In genomic region chr20:40897177-40897700, GRCh38 we compare ENCODE assay signal across 14 cellular contexts.
DNase-seq lines count a peak whose midpoint lies in the region; ATAC-seq, FAIRE-seq and TF ChIP-seq lines count a peak whose summit lies in the region.
"Had no signal": no experiment of that assay in that cellular context is flagged by ENCODE, and none has a peak within 500 bp of the region (broad histone marks: within the 10 kb centered on the region; RNA-seq: fewer than 3 reads in every experiment).

No MANE protein-coding gene starts in this region.

- no peak overlapping the region for H2BK15ac ChIP-seq in IMR-90 (ENCODE audit: low read depth, low read length)

- no peak overlapping the region for H4K5ac ChIP-seq in IMR-90 (ENCODE audit: low read depth, low read length)

- H3K36me3 ChIP-seq in IMR-90 (ENCODE audit: control insufficient read depth, insufficient read depth, low read length) = no peaks in the 10 kb centered on the region
- no peaks in the 10 kb centered on the region for H3K36me3 ChIP-seq in SK-N-MC (ENCODE audit: insufficient read depth, low read length)
- H3K36me3 ChIP-seq in pancreas = no peaks in the 10 kb centered on the region
- H3K36me3 ChIP-seq in WERI-Rb-1 = no peaks in the 10 kb centered on the region
- H3K36me3 ChIP-seq: Peyer's patch had no signal

- POLR2A ChIA-PET in IMR-90 (lab: Charles Lee; ENCODE audit: unreplicated experiment) = no interaction called here

- H3K4me3 ChIP-seq in IMR-90 (ENCODE audit: insufficient read depth, low read depth, low read length) (no peak overlapping the region), SK-N-MC (no peak overlapping the region), pancreas (no peak overlapping the region), WERI-Rb-1 (ENCODE audit: low read depth, low read length) (no peak overlapping the region)
- H3K4me3 ChIP-seq: Peyer's patch, psoas muscle had no signal

- TF ChIP-seq CTCF in AG09319 (IDR thresholded peaks at IDR 0.05; ENCODE audit: low read depth, low read length) = no peak
- TF ChIP-seq CTCF in IMR-90 (conservative IDR thresholded peaks at IDR 0.05; ENCODE audit: low read depth, low read length) = no peak
- TF ChIP-seq CTCF in pancreas (IDR thresholded peaks at IDR 0.05) = no peak
- TF ChIP-seq CTCF in GM20000 (IDR thresholded peaks at IDR 0.05; ENCODE audit: extremely low read depth, missing control alignments) = no peak
- no peak for TF ChIP-seq CTCF in WERI-Rb-1 (IDR thresholded peaks at IDR 0.05; ENCODE audit: low read depth, low read length)

- no CpG with 5 or more reads among the region's 4 CpGs for WGBS in IMR-90 (ENCODE audit: extremely low coverage in 2 of 2, insufficient read length in 1 of 2), 2 experiments
- WGBS in pancreas, 2 donors = 50 to 53% methylated on average over 4 of the region's 4 CpGs

- CTCF ChIA-PET in IMR-90 (lab: Yijun Ruan, JAX) = no interaction called here

- no peak overlapping the region for H3K27ac ChIP-seq in IMR-90 (ENCODE audit: insufficient read depth, low read length)
- no peak overlapping the region for H3K27ac ChIP-seq in SK-N-MC
- H3K27ac ChIP-seq in pancreas = no peak overlapping the region
- H3K27ac ChIP-seq in WERI-Rb-1 = no peak overlapping the region
- H3K27ac ChIP-seq: Peyer's patch, psoas muscle had no signal

- no peak overlapping the region for H2BK120ac ChIP-seq in IMR-90 (ENCODE audit: low read depth, low read length)

- H4K8ac ChIP-seq in IMR-90 (ENCODE audit: low read depth in 2 of 2, low read length in 2 of 2) = no peak overlapping the region

- H2AK5ac ChIP-seq in IMR-90 (ENCODE audit: low read depth, low read length) = no peak overlapping the region

- ATAC-seq in IMR-90 (ENCODE audit: low read depth) (0 out of 2 replicates have a peak, but pooled peaks have one; percentile 53), pancreas (no peak)
- ATAC-seq: activated naive CD4-positive, alpha-beta T cell treated with anti-CD3 and anti-CD28 coated beads, Interleukin-2, amount 50 U/mL, for 72 hours; psoas muscle; T-helper 17 cell had no signal

- TF ChIP-seq RAD21 in IMR-90 (IDR thresholded peaks at IDR 0.05; ENCODE audit: low read length) = no peak

- no peak overlapping the region for H3K23ac ChIP-seq in IMR-90 (ENCODE audit: low read depth, low read length)

- H3K9ac ChIP-seq in IMR-90 (ENCODE audit: low read depth, low read length) (no peak overlapping the region), SK-N-MC (ENCODE audit: insufficient read length) (no peak overlapping the region)

- TF ChIP-seq POLR2A in IMR-90 (IDR thresholded peaks at IDR 0.05; ENCODE audit: low read depth, low read length) = no peak

- dilution Hi-C loops in IMR-90 (cut with HindIII; ENCODE audit: low sequenced_read_pairs, unreplicated experiment) = no loop called here

- no peaks in the 10 kb centered on the region for H3K9me3 ChIP-seq in IMR-90 (ENCODE audit: control insufficient read depth, insufficient read depth, low read length)
- H3K9me3 ChIP-seq in SK-N-MC (ENCODE audit: low read depth, low read length) = no peaks in the 10 kb centered on the region
- H3K9me3 ChIP-seq in pancreas = no peaks in the 10 kb centered on the region
- H3K9me3 ChIP-seq in WERI-Rb-1 (ENCODE audit: severe bottlenecking) = no peaks in the 10 kb centered on the region
- H3K9me3 ChIP-seq: Peyer's patch, psoas muscle had no signal

- no peak overlapping the region for H4K91ac ChIP-seq in IMR-90 (ENCODE audit: insufficient read depth, low read depth, low read length)

- in situ Hi-C loops in IMR-90 (cut with MboI; ENCODE audit: low sequenced_read_pairs) = no loop called here

- BruUV-seq in IMR-90 (replicated peaks; lab: Mats Ljungman, UMichigan) = no TSS peak

- no peak overlapping the region for H3K56ac ChIP-seq in IMR-90 (ENCODE audit: extremely low read depth, insufficient read depth, low read length)

- no peak overlapping the region for H3K4ac ChIP-seq in IMR-90 (ENCODE audit: low read depth, low read length)

- no peaks in the 10 kb centered on the region for H3K79me1 ChIP-seq in IMR-90 (ENCODE audit: low read depth in 1 of 2, low read length in 2 of 2)

- no peak overlapping the region for H2AFZ ChIP-seq in IMR-90 (replicated peaks; ENCODE audit: low read length, poor library complexity)

- no peak overlapping the region; the same call in 1 of the 2 replicates for H3K4me2 ChIP-seq in IMR-90 (ENCODE audit: low read depth, low read length)

- no peaks in the 10 kb centered on the region for H3K4me1 ChIP-seq in IMR-90 (ENCODE audit: control insufficient read depth, insufficient read depth, low read length)
- H3K4me1 ChIP-seq in pancreas = no peaks in the 10 kb centered on the region
- H3K4me1 ChIP-seq: Peyer's patch had no signal

- no peak for FAIRE-seq in pancreas (lab: Jason Lieb, UNC)
- FAIRE-seq: HTR-8/SVneo had no signal

- no peaks in the 10 kb centered on the region; the same call in 1 of the 2 replicates for H3K9me1 ChIP-seq in IMR-90 (ENCODE audit: insufficient read depth, low read length)

- no peaks in the 10 kb centered on the region for H4K20me1 ChIP-seq in IMR-90 (ENCODE audit: insufficient read depth, low read length)

- no peak overlapping the region for H2AK9ac ChIP-seq in IMR-90 (replicated peaks; ENCODE audit: low read depth, low read length, poor library complexity)

- H3K27me3 ChIP-seq in IMR-90 (ENCODE audit: control insufficient read depth, insufficient read depth, low read length) (no peaks in the 10 kb centered on the region), pancreas (peaks cover 0 to 4% (median 0%) of the 10 kb centered on the region in 4 donors), WERI-Rb-1 (ENCODE audit: insufficient read depth, low read depth, severe bottlenecking) (peaks cover 52% of the 10 kb centered on the region)
- H3K27me3 ChIP-seq: Peyer's patch had no signal

- DNase-seq in AG09319 (ENCODE audit: extremely low read depth, low read depth) = peak; percentile 57
- DNase-seq in IMR-90 = peak; percentile 47
- peak; percentile 45 for DNase-seq in SK-N-MC (ENCODE audit: low read depth, low spot score)
- DNase-seq in islet precursor cell = peak; percentile 35
- no peak for DNase-seq in pancreas
- no peak for DNase-seq in GM20000 (ENCODE audit: low spot score)
- no peak for DNase-seq in WERI-Rb-1
- no peak for DNase-seq in MV-4-11 (lab: John Stamatoyannopoulos, UW)
- DNase-seq: caudate nucleus, Peyer's patch, psoas muscle, T-helper 17 cell had no signal

- no peak overlapping the region for H3K18ac ChIP-seq in IMR-90 (ENCODE audit: low read depth, low read length)

- no peak overlapping the region for H2BK20ac ChIP-seq in IMR-90 (ENCODE audit: low read depth, low read length)

- H2BK5ac ChIP-seq in IMR-90 (ENCODE audit: low read depth, low read length, poor library complexity, severe bottlenecking) = no peak overlapping the region

- no peak overlapping the region for H3K14ac ChIP-seq in IMR-90 (replicated peaks; ENCODE audit: low read depth, low read length)

- intact Hi-C loops in IMR-90 (cut with micrococcal nuclease) = no loop called here
- intact Hi-C loops in pancreas (cut with DNase I) = no loop called here

TF ChIP-seq in IMR-90, 13 proteins besides CTCF, POLR2A, EP300 and RAD21:
- TF ChIP-seq USF2 (IDR thresholded peaks at IDR 0.05; ENCODE audit: low read depth, low read length) (no peak), SMC3 (IDR thresholded peaks at IDR 0.05; ENCODE audit: low read depth, low read length) (no peak), FOS (IDR thresholded peaks at IDR 0.05; ENCODE audit: low read depth, low read length) (no peak), MAZ (IDR thresholded peaks at IDR 0.05; ENCODE audit: borderline replicate concordance, low read depth, low read length) (no peak), CHD1 (IDR thresholded peaks at IDR 0.05; ENCODE audit: low read depth, low read length) (no peak), RFX5 (IDR thresholded peaks at IDR 0.05; ENCODE audit: low read depth, low read length) (no peak), CEBPB (IDR thresholded peaks at IDR 0.05; ENCODE audit: low read depth, low read length) (no peak), NFE2L2 (IDR thresholded peaks at IDR 0.05; ENCODE audit: low read depth, low read length) (no peak), MXI1 (IDR thresholded peaks at IDR 0.05; ENCODE audit: borderline replicate concordance, low read depth, low read length) (no peak), ELK1 (IDR thresholded peaks at IDR 0.05; ENCODE audit: borderline replicate concordance, low read depth, low read length) (no peak), BHLHE40 (IDR thresholded peaks at IDR 0.05; ENCODE audit: low read depth, low read length) (no peak), MAFK (IDR thresholded peaks at IDR 0.05; ENCODE audit: low read depth, low read length) (no peak), RCOR1 (IDR thresholded peaks at IDR 0.05; ENCODE audit: insufficient replicate concordance, low read length) (no peak)

Comparison
In these comparisons a context has a peak if more than half of its experiments do, and no peak if none do; other contexts are left out.
1. DNase-seq: peak in AG09319 (single experiment), IMR-90 (single experiment), SK-N-MC (single experiment) and islet precursor cell (single experiment); none in pancreas (0 of 6), GM20000 (single experiment), WERI-Rb-1 (single experiment) and MV-4-11 (single experiment).